In the genomic region with DNA sequence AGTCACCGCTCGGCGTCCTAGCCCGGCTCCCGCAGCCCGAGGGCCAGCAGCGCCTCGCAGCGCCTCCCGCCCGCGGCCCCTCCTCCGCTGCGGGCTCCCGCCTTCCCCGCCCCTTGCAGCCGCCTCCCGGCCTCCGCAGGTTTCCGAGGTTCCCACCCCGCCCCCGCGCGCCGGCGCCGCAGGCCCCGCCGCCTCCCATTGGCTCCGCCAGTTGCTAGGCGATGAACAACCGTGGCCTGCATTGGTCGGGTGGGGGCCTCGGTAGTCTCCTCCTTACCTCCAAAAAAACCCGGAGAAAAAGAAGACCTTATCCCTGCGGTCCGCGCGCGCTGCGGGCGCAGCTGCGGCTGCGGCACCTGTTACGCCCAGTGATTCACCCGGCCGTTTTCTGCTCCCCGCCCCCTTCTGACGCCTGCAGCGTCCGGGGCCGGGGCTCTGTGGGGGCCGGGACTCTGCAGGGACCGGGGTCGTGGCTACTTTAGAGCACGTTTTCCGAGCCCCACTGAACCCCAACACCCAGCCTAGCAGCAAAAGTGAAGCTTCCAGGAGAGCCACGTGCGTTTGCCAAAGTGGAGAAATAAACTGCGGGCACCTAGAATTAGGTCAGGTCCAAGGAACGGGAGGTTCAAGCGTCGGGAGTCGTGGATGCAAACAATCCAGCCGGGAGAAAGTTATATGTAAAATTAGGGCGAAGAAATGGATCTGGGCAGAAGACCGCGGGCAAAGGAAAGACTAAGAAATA, we compare ENCODE assay signal across 8 cellular contexts. TPM values are rescaled to one million over a fixed set of nuclear protein-coding genes. Genes with fewer than 3 reads are reported as not detected.
DNase-seq lines count a peak whose midpoint lies in the region; ATAC-seq and TF ChIP-seq lines count a peak whose summit lies in the region.

A gene with protein sequence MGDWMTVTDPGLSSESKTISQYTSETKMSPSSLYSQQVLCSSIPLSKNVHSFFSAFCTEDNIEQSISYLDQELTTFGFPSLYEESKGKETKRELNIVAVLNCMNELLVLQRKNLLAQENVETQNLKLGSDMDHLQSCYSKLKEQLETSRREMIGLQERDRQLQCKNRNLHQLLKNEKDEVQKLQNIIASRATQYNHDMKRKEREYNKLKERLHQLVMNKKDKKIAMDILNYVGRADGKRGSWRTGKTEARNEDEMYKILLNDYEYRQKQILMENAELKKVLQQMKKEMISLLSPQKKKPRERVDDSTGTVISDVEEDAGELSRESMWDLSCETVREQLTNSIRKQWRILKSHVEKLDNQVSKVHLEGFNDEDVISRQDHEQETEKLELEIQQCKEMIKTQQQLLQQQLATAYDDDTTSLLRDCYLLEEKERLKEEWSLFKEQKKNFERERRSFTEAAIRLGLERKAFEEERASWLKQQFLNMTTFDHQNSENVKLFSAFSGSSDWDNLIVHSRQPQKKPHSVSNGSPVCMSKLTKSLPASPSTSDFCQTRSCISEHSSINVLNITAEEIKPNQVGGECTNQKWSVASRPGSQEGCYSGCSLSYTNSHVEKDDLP (minus strand): TSS at position 65 of the 742 bp plus-strand sequence. CDS start 19,242 bp downstream, outside the sequence.

- peaks cover 2% of the 10 kb centered on the region for H3K36me3 Mint-ChIP-seq in activated naive CD8-positive, alpha-beta T cell
- H3K36me3 Mint-ChIP-seq in glutamatergic neuron (ENCODE audit: unreplicated experiment): no peaks in the 10 kb centered on the region

- TF ChIP-seq CTCF in glutamatergic neuron (IDR thresholded peaks at IDR 0.05; ENCODE audit: partially characterized antibody, unreplicated experiment): no peak
- no peak for TF ChIP-seq CTCF in omental fat pad (IDR thresholded peaks at IDR 0.05)
- TF ChIP-seq CTCF in testis (IDR thresholded peaks at IDR 0.05): no peak

- H3K4me3 ChIP-seq in testis: peak within 1 kb of the TSS; percentile 86 to 88

- H3K27me3 ChIP-seq in testis: no peaks in the 10 kb centered on the region

- no peaks in the 10 kb centered on the region for H3K9me3 ChIP-seq in testis

- 0 to 1% methylated on average over 21 to 60 of the region's 68 CpGs for WGBS in testis, 2 donors

- peak within 1 kb of the TSS; percentile 93 for H3K4me3 Mint-ChIP-seq in activated naive CD8-positive, alpha-beta T cell
- H3K4me3 Mint-ChIP-seq in glutamatergic neuron (ENCODE audit: unreplicated experiment): peak within 1 kb of the TSS; percentile 98

- ATAC-seq in HG02642 (IDR thresholded peaks at IDR 0.05; ENCODE audit: poor library complexity, unreplicated experiment) (peak; percentile 95), omental fat pad (ENCODE audit: low FRiP score) (peak; percentile 92)

- H3K9me3 Mint-ChIP-seq in activated naive CD8-positive, alpha-beta T cell (ENCODE audit: low read depth): no peaks in the 10 kb centered on the region
- H3K9me3 Mint-ChIP-seq in glutamatergic neuron (ENCODE audit: unreplicated experiment): peaks cover 2% of the 10 kb centered on the region

- H3K27me3 Mint-ChIP-seq in activated naive CD8-positive, alpha-beta T cell: no peaks in the 10 kb centered on the region
- peaks cover 4% of the 10 kb centered on the region for H3K27me3 Mint-ChIP-seq in glutamatergic neuron (ENCODE audit: unreplicated experiment)

- TF ChIP-seq POLR2A in GM10847 (IDR thresholded peaks at IDR 0.05; ENCODE audit: extremely low read depth, insufficient read length) (peak; percentile 53), testis (IDR thresholded peaks at IDR 0.05) (no peak)

- H3K27ac Mint-ChIP-seq in activated naive CD8-positive, alpha-beta T cell: peak within 1 kb of the TSS; percentile 95
- H3K27ac Mint-ChIP-seq in glutamatergic neuron (ENCODE audit: unreplicated experiment): peak within 1 kb of the TSS; percentile 89

- no peaks in the 10 kb centered on the region for H3K36me3 ChIP-seq in testis (ENCODE audit: low read depth, missing control alignments)

- peaks cover 62% of the 10 kb centered on the region for H3K4me1 Mint-ChIP-seq in activated naive CD8-positive, alpha-beta T cell (ENCODE audit: low read depth)
- peaks cover 31% of the 10 kb centered on the region for H3K4me1 Mint-ChIP-seq in glutamatergic neuron (ENCODE audit: low read depth, unreplicated experiment)

- intact Hi-C loops in testis (cut with DNase I; ENCODE audit: low total_unique reads): no loop called here

- peak within 1 kb of the TSS; percentile 81 to 89 for H3K27ac ChIP-seq in testis

- peaks cover 16% of the 10 kb centered on the region for H3K4me1 ChIP-seq in testis

- peak; percentile 97 for DNase-seq in NCI-H1105 (lab: John Stamatoyannopoulos, UW)
- peak; percentile 87 for DNase-seq in SKM-1 (lab: John Stamatoyannopoulos, UW; ENCODE audit: unreplicated experiment)
- peak; percentile 100 for DNase-seq in glutamatergic neuron
- DNase-seq in omental fat pad (ENCODE audit: low spot score): peak; percentile 97
- peak; percentile 97 for DNase-seq in testis

RNA-seq across cellular contexts. Expression of the gene that starts here (rescaled TPM):
- total RNA-seq in glutamatergic neuron (ENCODE audit: unreplicated experiment) (16.0 TPM), omental fat pad (1 to 10 TPM; 1.9 to 8.0 (median 3.9) TPM), testis (100 to 1,000 TPM in 1 of 2 donors, 10 to 100 TPM in 1; 64.6 to 128 TPM)
- polyA plus RNA-seq in testis (ENCODE audit: insufficient read depth, low read depth, low replicate concordance): 158 TPM

Comparison
In these comparisons a context has a peak if more than half of its experiments do, and no peak if none do; other contexts are left out.
1. Peak in every context shown above with its lines: DNase-seq, ATAC-seq, H3K4me3 ChIP-seq and H3K27ac ChIP-seq.